ENCODE assay signal across 6 cellular contexts in genomic region chr6:33417127-33417902, GRCh38. TPM values are rescaled to one million over a fixed set of nuclear protein-coding genes. Genes with fewer than 3 reads are reported as not detected.
DNase-seq lines count a peak whose midpoint lies in the region; ATAC-seq and TF ChIP-seq lines count a peak whose summit lies in the region.

No MANE protein-coding gene starts in this region.

- peak; percentile 58 for DNase-seq in GM04504 (ENCODE audit: low read depth)
- DNase-seq in SJCRH30, result peak; percentile 24 to 27
- no peak for DNase-seq in right cardiac atrium
- DNase-seq in transverse colon, result no peak
- DNase-seq in NCI-H510A (lab: John Stamatoyannopoulos, UW), result no peak
- no peak for DNase-seq in DMS153 treated with DMSO at 0.1 percent for 48 hours (lab: John Stamatoyannopoulos, UW; ENCODE audit: unreplicated experiment)

- H3K27me3 ChIP-seq in SJCRH30, result peaks cover 3% of the 10 kb centered on the region
- H3K27me3 ChIP-seq in right cardiac atrium (ENCODE audit: control insufficient read depth, insufficient read depth), result no peaks in the 10 kb centered on the region
- no peaks in the 10 kb centered on the region for H3K27me3 ChIP-seq in transverse colon

- H3K4me1 ChIP-seq in SJCRH30, result peaks cover 9% of the 10 kb centered on the region; the same call in 1 of the 2 replicates
- H3K4me1 ChIP-seq in right cardiac atrium (ENCODE audit: control insufficient read depth, insufficient read depth, low read length), result peaks cover 9% of the 10 kb centered on the region
- peaks cover 23 to 58% (median 38%) of the 10 kb centered on the region in 4 donors for H3K4me1 ChIP-seq in transverse colon

- in situ Hi-C loops in transverse colon (cut with MboI; ENCODE audit: low pct_ligation_motif_present in 1 of 4, low pct_unique_long_range_greater_than_20kb in 1 of 4, low sequenced_read_pairs in 3 of 4), result loop anchor here in 1 of 4 donors (25.0 kb wide), 1 partner anchor 455 kb away; the partner anchor contains the start of genes BRD2 and HLA-DMA

- no peak for TF ChIP-seq EP300 in transverse colon (IDR thresholded peaks at IDR 0.05; ENCODE audit: low read depth)

- 3% methylated on average over 25 of the region's 25 CpGs for WGBS in right cardiac atrium
- WGBS in transverse colon (ENCODE audit: low coverage in 1 of 2), 2 donors, result 1% methylated on average over 25 of the region's 25 CpGs; no CpG with 5 or more reads in 1 of the 2 donors

- TF ChIP-seq CTCF in transverse colon (IDR thresholded peaks at IDR 0.05), result peak in 1 of 5 experiments; percentile 15

- H3K27ac ChIP-seq in SJCRH30 (peak overlapping the region; percentile 40), right cardiac atrium (ENCODE audit: low read length) (peak overlapping the region; percentile 71), transverse colon (peak overlapping the region; percentile 91 to 96 (median 94))

- no peak for TF ChIP-seq POLR2A in transverse colon (IDR thresholded peaks at IDR 0.05)

- H3K36me3 ChIP-seq in SJCRH30 (peaks cover 6% of the 10 kb centered on the region; the same call in 1 of the 2 replicates), transverse colon (peaks cover 0 to 24% (median 8%) of the 10 kb centered on the region in 4 donors)

- ATAC-seq in right cardiac atrium, result no peak

- H3K4me3 ChIP-seq in SJCRH30 (peak overlapping the region; percentile 69), right cardiac atrium (ENCODE audit: low read length) (peak overlapping the region; percentile 69), transverse colon (peak overlapping the region; percentile 60 to 75 (median 72))

- intact Hi-C loops in right cardiac atrium (cut with DNase I), result no loop called here
- intact Hi-C loops in transverse colon (cut with DNase I; ENCODE audit: low total_unique reads), result loop anchor here (5.0 to 10.0 kb wide), 2 partner anchors 103 to 1630 kb away; partner anchors contain the start of genes TAPBP and ZBTB22

- H3K9me3 ChIP-seq in SJCRH30 (replicated peaks) (no peaks in the 10 kb centered on the region), right cardiac atrium (ENCODE audit: control insufficient read depth, low read length) (no peaks in the 10 kb centered on the region), transverse colon (no peaks in the 10 kb centered on the region)

RNA-seq across cellular contexts. Expression of gene CUTA, which starts 0.6 kb away (rescaled TPM):
- total RNA-seq in SJCRH30 (2014; rRNA removed; shearing (Covaris generic)), result 181 and 210 TPM in 2 replicates
- total RNA-seq in right cardiac atrium, result 100 to 1,000 TPM; 128 to 177 (median 133) TPM
- 170 TPM for polyA plus RNA-seq in right cardiac atrium
- total RNA-seq in transverse colon, result 100 to 1,000 TPM in 2 of 4 donors, 10 to 100 TPM in 2; 18.9 to 134 (median 91.3) TPM

RNA-seq across cellular contexts. Expression of gene SYNGAP1, which starts 2.5 kb away (rescaled TPM):
- 1.8 and 2.5 TPM in 2 replicates for total RNA-seq in SJCRH30 (2014; rRNA removed; shearing (Covaris generic))
- total RNA-seq in right cardiac atrium, result 10 to 100 TPM in 1 of 4 donors, 1 to 10 TPM in 3; 8.6 to 13.2 (median 9.0) TPM
- polyA plus RNA-seq in right cardiac atrium, result 8.0 TPM
- total RNA-seq in transverse colon, result 10 to 100 TPM in 2 of 4 donors, 1 to 10 TPM in 2; 4.9 to 37.2 (median 11.1) TPM

RNA-seq across cellular contexts. Expression of gene PHF1, which starts 6.5 kb away (rescaled TPM):
- 21.8 and 25.5 TPM in 2 replicates for total RNA-seq in SJCRH30 (2014; rRNA removed; shearing (Covaris generic))
- total RNA-seq in right cardiac atrium, result 10 to 100 TPM; 55.5 to 70.6 (median 65.4) TPM
- 76.4 TPM for polyA plus RNA-seq in right cardiac atrium
- 100 to 1,000 TPM in 1 of 4 donors, 10 to 100 TPM in 3; 47.8 to 110 (median 48.4) TPM for total RNA-seq in transverse colon

RNA-seq across cellular contexts. Expression of gene KIFC1, which starts 25.7 kb away (rescaled TPM):
- total RNA-seq in SJCRH30 (2014; rRNA removed; shearing (Covaris generic)), result 80.5 and 84.5 TPM in 2 replicates
- total RNA-seq in right cardiac atrium (1 to 10 TPM in 2 of 4 donors, under 1 TPM in 1, not detected in 1; 0.62 to 1.2 (median 1.1) TPM), transverse colon (10 to 100 TPM in 1 of 4 donors, 1 to 10 TPM in 3; 2.6 to 51.5 (median 5.8) TPM)
- polyA plus RNA-seq in right cardiac atrium, result 0.16 TPM

RNA-seq across cellular contexts. Expression of gene ZBTB9, which starts 37.1 kb away (rescaled TPM):
- 9.0 and 11.4 TPM in 2 replicates for total RNA-seq in SJCRH30 (2014; rRNA removed; shearing (Covaris generic))
- total RNA-seq in right cardiac atrium, result 1 to 10 TPM; 3.9 to 4.9 (median 4.3) TPM
- polyA plus RNA-seq in right cardiac atrium, result 2.8 TPM
- total RNA-seq in transverse colon, result 1 to 10 TPM in 2 of 4 donors, not detected in 2; 2.2 to 3.2 TPM

Comparison
In these comparisons a context has a peak if more than half of its experiments do, and no peak if none do; other contexts are left out.
1. DNase-seq: peak in GM04504 (single experiment) and SJCRH30 (2 of 2); none in right cardiac atrium (0 of 3), transverse colon (single experiment), NCI-H510A (single experiment) and DMS153 treated with DMSO at 0.1 percent for 48 hours (single experiment).
2. H3K27ac ChIP-seq: peak in every context shown above with its lines; median percentile 94 in transverse colon; 71 in right cardiac atrium; 40 in SJCRH30.
3. Peak in every context shown above with its lines, with median percentiles within 50 percentile points of each other: H3K4me3 ChIP-seq.